In the genomic region with DNA sequence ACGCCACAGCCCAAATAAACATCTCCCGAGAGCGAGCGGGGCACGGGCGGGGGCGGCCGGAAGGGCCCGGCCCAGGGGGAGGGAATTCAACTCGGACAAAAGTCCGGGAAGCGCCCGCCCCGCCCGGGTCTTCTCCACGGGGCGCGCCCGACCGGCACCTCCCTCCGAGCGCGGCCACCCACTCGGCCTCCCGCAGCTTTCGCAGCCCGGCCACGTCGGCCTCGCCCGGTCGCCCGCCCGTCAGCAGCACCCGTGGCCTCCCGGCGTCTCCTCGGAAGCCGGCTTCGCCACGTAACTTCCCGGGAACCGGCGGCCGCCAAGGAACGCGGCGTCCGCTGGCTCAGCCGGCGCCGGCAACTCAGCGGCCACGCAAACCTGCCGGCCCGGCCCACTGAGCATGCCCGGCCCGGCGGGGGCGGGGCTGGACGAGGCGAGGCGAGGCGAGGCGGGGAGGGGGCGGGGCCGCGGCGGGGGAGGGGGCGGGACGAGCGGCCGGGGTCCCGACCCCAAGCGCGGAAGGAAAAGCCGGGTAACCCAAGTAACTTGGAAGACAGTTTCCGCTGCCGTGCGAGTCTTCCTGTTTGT, we compare ENCODE assay signal across 1 cellular context.
TF ChIP-seq lines count a peak whose summit lies in the region.

A gene (minus strand): TSS at position 369 of the 585 bp plus-strand sequence. CDS start 440 bp downstream, outside the sequence.

TF ChIP-seq in HepG2, 621 proteins besides CTCF, POLR2A, EP300 and RAD21 (continued from another document and continues in another):
- TF ChIP-seq, protein P1, sequence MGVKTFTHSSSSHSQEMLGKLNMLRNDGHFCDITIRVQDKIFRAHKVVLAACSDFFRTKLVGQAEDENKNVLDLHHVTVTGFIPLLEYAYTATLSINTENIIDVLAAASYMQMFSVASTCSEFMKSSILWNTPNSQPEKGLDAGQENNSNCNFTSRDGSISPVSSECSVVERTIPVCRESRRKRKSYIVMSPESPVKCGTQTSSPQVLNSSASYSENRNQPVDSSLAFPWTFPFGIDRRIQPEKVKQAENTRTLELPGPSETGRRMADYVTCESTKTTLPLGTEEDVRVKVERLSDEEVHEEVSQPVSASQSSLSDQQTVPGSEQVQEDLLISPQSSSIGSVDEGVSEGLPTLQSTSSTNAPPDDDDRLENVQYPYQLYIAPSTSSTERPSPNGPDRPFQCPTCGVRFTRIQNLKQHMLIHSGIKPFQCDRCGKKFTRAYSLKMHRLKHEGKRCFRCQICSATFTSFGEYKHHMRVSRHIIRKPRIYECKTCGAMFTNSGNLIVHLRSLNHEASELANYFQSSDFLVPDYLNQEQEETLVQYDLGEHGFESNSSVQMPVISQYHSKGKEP (CRISPR knock-in tag; IDR thresholded peaks at IDR 0.05) = no peak
- TF ChIP-seq RNF2 (conservative IDR thresholded peaks at IDR 0.05; ENCODE audit: low read depth) (no peak), ZNF24 (IDR thresholded peaks at IDR 0.05) (no peak), SRSF9 (IDR thresholded peaks at IDR 0.05; ENCODE audit: borderline replicate concordance, insufficient read depth, low read depth, low read length, poor library complexity, severe bottlenecking) (no peak), ZNF614 (CRISPR knock-in tag; IDR thresholded peaks at IDR 0.05; ENCODE audit: borderline replicate concordance) (no peak), MED13 (CRISPR knock-in tag; IDR thresholded peaks at IDR 0.05) (no peak), ZNF660 (CRISPR knock-in tag; IDR thresholded peaks at IDR 0.05; ENCODE audit: borderline replicate concordance, low read depth) (no peak), ZKSCAN8 (CRISPR knock-in tag; IDR thresholded peaks at IDR 0.05; ENCODE audit: borderline replicate concordance) (no peak), NRL (CRISPR knock-in tag; IDR thresholded peaks at IDR 0.05; ENCODE audit: borderline replicate concordance) (no peak), TGIF2 (CRISPR knock-in tag; IDR thresholded peaks at IDR 0.05) (no peak), FOXA3 (CRISPR knock-in tag; IDR thresholded peaks at IDR 0.05) (no peak), ZNF138 (CRISPR knock-in tag; IDR thresholded peaks at IDR 0.05; ENCODE audit: low read depth) (no peak), HCFC1 (IDR thresholded peaks at IDR 0.05; ENCODE audit: low read depth, low read length) (no peak), ZNF558 (CRISPR knock-in tag; IDR thresholded peaks at IDR 0.05; ENCODE audit: borderline replicate concordance) (peak; percentile 29; the same call in 1 of the 2 replicates), HOXD1 (CRISPR knock-in tag; IDR thresholded peaks at IDR 0.05) (no peak), ZNF7 (CRISPR knock-in tag; IDR thresholded peaks at IDR 0.05) (no peak), YEATS4 (CRISPR knock-in tag; IDR thresholded peaks at IDR 0.05; ENCODE audit: borderline replicate concordance) (peak; percentile 86), NBN (conservative IDR thresholded peaks at IDR 0.05) (no peak), ZNF776 (CRISPR knock-in tag; IDR thresholded peaks at IDR 0.05) (no peak), IRF2 (CRISPR knock-in tag; IDR thresholded peaks at IDR 0.05) (no peak), RFX1 (IDR thresholded peaks at IDR 0.05) (no peak), ZMAT3 (CRISPR knock-in tag; conservative IDR thresholded peaks at IDR 0.05) (0 out of 2 replicates have a peak, but pooled peaks have one; percentile 31), EZH2 (conservative IDR thresholded peaks at IDR 0.05; ENCODE audit: low read depth, low read length) (no peak), GZF1 (CRISPR knock-in tag; IDR thresholded peaks at IDR 0.05) (no peak), ZNF781 (CRISPR knock-in tag; IDR thresholded peaks at IDR 0.05; ENCODE audit: borderline replicate concordance, not compliant biosample characterization) (no peak), TRIM24 (CRISPR knock-in tag; IDR thresholded peaks at IDR 0.05) (no peak), HNF4A (CRISPR knock-in tag; IDR thresholded peaks at IDR 0.05) (no peak), ZNF3 (CRISPR knock-in tag; IDR thresholded peaks at IDR 0.05) (no peak), SPEN (CRISPR knock-in tag; IDR thresholded peaks at IDR 0.05; ENCODE audit: low read depth) (peak; percentile 45; the same call in 1 of the 2 replicates), U2AF2 (IDR thresholded peaks at IDR 0.05; ENCODE audit: low read depth, low read length) (no peak), ERF (CRISPR knock-in tag; IDR thresholded peaks at IDR 0.05) (no peak), DMAP1 (CRISPR knock-in tag; IDR thresholded peaks at IDR 0.05) (no peak; the same call in 1 of the 2 replicates), ZMYM2 (CRISPR knock-in tag; IDR thresholded peaks at IDR 0.05) (no peak), BORCS8-MEF2B (CRISPR knock-in tag; IDR thresholded peaks at IDR 0.05) (no peak), AHR (CRISPR knock-in tag; IDR thresholded peaks at IDR 0.05) (no peak), RELA (CRISPR knock-in tag; IDR thresholded peaks at IDR 0.05) (no peak), ZNF263 (CRISPR knock-in tag; IDR thresholded peaks at IDR 0.05) (no peak), ZNF850 (CRISPR knock-in tag; conservative IDR thresholded peaks at IDR 0.05) (no peak), ZNF768 (CRISPR knock-in tag; IDR thresholded peaks at IDR 0.05) (no peak), ELF4 (CRISPR knock-in tag; IDR thresholded peaks at IDR 0.05; ENCODE audit: borderline replicate concordance) (no peak), ZBTB8A (CRISPR knock-in tag; IDR thresholded peaks at IDR 0.05; ENCODE audit: borderline replicate concordance, low read depth) (no peak; the same call in 1 of the 2 replicates), CBX5 (CRISPR knock-in tag; IDR thresholded peaks at IDR 0.05; ENCODE audit: borderline replicate concordance) (no peak), AKAP8 (CRISPR knock-in tag; IDR thresholded peaks at IDR 0.05) (no peak), ZNF17 (CRISPR knock-in tag; IDR thresholded peaks at IDR 0.05) (no peak), SP2 (CRISPR knock-in tag; IDR thresholded peaks at IDR 0.05) (no peak), MBD4 (IDR thresholded peaks at IDR 0.05; ENCODE audit: borderline replicate concordance, low read length) (no peak)
- TF ChIP-seq, protein P2, sequence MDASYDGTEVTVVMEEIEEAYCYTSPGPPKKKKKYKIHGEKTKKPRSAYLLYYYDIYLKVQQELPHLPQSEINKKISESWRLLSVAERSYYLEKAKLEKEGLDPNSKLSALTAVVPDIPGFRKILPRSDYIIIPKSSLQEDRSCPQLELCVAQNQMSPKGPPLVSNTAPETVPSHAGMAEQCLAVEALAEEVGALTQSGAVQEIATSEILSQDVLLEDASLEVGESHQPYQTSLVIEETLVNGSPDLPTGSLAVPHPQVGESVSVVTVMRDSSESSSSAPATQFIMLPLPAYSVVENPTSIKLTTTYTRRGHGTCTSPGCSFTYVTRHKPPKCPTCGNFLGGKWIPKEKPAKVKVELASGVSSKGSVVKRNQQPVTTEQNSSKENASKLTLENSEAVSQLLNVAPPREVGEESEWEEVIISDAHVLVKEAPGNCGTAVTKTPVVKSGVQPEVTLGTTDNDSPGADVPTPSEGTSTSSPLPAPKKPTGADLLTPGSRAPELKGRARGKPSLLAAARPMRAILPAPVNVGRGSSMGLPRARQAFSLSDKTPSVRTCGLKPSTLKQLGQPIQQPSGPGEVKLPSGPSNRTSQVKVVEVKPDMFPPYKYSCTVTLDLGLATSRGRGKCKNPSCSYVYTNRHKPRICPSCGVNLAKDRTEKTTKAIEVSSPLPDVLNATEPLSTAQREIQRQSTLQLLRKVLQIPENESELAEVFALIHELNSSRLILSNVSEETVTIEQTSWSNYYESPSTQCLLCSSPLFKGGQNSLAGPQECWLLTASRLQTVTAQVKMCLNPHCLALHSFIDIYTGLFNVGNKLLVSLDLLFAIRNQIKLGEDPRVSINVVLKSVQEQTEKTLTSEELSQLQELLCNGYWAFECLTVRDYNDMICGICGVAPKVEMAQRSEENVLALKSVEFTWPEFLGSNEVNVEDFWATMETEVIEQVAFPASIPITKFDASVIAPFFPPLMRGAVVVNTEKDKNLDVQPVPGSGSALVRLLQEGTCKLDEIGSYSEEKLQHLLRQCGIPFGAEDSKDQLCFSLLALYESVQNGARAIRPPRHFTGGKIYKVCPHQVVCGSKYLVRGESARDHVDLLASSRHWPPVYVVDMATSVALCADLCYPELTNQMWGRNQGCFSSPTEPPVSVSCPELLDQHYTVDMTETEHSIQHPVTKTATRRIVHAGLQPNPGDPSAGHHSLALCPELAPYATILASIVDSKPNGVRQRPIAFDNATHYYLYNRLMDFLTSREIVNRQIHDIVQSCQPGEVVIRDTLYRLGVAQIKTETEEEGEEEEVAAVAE (CRISPR knock-in tag; IDR thresholded peaks at IDR 0.05; ENCODE audit: borderline replicate concordance) = no peak
- TF ChIP-seq, protein P3, sequence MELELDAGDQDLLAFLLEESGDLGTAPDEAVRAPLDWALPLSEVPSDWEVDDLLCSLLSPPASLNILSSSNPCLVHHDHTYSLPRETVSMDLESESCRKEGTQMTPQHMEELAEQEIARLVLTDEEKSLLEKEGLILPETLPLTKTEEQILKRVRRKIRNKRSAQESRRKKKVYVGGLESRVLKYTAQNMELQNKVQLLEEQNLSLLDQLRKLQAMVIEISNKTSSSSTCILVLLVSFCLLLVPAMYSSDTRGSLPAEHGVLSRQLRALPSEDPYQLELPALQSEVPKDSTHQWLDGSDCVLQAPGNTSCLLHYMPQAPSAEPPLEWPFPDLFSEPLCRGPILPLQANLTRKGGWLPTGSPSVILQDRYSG (CRISPR knock-in tag; IDR thresholded peaks at IDR 0.05) = no peak
- TF ChIP-seq, protein P4, sequence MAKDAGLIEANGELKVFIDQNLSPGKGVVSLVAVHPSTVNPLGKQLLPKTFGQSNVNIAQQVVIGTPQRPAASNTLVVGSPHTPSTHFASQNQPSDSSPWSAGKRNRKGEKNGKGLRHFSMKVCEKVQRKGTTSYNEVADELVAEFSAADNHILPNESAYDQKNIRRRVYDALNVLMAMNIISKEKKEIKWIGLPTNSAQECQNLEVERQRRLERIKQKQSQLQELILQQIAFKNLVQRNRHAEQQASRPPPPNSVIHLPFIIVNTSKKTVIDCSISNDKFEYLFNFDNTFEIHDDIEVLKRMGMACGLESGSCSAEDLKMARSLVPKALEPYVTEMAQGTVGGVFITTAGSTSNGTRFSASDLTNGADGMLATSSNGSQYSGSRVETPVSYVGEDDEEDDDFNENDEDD (CRISPR knock-in tag; IDR thresholded peaks at IDR 0.05; ENCODE audit: borderline replicate concordance) = no peak
- TF ChIP-seq, protein P5, sequence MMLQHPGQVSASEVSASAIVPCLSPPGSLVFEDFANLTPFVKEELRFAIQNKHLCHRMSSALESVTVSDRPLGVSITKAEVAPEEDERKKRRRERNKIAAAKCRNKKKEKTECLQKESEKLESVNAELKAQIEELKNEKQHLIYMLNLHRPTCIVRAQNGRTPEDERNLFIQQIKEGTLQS (CRISPR knock-in tag; IDR thresholded peaks at IDR 0.05) = no peak
- TF ChIP-seq, protein P6, sequence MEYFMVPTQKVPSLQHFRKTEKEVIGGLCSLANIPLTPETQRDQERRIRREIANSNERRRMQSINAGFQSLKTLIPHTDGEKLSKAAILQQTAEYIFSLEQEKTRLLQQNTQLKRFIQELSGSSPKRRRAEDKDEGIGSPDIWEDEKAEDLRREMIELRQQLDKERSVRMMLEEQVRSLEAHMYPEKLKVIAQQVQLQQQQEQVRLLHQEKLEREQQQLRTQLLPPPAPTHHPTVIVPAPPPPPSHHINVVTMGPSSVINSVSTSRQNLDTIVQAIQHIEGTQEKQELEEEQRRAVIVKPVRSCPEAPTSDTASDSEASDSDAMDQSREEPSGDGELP (IDR thresholded peaks at IDR 0.05; ENCODE audit: borderline replicate concordance, low read depth) = no peak
- TF ChIP-seq, protein P7, sequence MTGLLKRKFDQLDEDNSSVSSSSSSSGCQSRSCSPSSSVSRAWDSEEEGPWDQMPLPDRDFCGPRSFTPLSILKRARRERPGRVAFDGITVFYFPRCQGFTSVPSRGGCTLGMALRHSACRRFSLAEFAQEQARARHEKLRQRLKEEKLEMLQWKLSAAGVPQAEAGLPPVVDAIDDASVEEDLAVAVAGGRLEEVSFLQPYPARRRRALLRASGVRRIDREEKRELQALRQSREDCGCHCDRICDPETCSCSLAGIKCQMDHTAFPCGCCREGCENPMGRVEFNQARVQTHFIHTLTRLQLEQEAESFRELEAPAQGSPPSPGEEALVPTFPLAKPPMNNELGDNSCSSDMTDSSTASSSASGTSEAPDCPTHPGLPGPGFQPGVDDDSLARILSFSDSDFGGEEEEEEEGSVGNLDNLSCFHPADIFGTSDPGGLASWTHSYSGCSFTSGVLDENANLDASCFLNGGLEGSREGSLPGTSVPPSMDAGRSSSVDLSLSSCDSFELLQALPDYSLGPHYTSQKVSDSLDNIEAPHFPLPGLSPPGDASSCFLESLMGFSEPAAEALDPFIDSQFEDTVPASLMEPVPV (CRISPR knock-in tag; IDR thresholded peaks at IDR 0.05) = no peak
- TF ChIP-seq, protein P8, sequence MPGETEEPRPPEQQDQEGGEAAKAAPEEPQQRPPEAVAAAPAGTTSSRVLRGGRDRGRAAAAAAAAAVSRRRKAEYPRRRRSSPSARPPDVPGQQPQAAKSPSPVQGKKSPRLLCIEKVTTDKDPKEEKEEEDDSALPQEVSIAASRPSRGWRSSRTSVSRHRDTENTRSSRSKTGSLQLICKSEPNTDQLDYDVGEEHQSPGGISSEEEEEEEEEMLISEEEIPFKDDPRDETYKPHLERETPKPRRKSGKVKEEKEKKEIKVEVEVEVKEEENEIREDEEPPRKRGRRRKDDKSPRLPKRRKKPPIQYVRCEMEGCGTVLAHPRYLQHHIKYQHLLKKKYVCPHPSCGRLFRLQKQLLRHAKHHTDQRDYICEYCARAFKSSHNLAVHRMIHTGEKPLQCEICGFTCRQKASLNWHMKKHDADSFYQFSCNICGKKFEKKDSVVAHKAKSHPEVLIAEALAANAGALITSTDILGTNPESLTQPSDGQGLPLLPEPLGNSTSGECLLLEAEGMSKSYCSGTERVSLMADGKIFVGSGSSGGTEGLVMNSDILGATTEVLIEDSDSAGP (CRISPR knock-in tag; IDR thresholded peaks at IDR 0.05; ENCODE audit: borderline replicate concordance) = no peak; the same call in 1 of the 2 replicates
- TF ChIP-seq, protein P9, sequence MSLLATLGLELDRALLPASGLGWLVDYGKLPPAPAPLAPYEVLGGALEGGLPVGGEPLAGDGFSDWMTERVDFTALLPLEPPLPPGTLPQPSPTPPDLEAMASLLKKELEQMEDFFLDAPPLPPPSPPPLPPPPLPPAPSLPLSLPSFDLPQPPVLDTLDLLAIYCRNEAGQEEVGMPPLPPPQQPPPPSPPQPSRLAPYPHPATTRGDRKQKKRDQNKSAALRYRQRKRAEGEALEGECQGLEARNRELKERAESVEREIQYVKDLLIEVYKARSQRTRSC (CRISPR knock-in tag; IDR thresholded peaks at IDR 0.05; ENCODE audit: low read depth) = no peak
- TF ChIP-seq, protein P10, sequence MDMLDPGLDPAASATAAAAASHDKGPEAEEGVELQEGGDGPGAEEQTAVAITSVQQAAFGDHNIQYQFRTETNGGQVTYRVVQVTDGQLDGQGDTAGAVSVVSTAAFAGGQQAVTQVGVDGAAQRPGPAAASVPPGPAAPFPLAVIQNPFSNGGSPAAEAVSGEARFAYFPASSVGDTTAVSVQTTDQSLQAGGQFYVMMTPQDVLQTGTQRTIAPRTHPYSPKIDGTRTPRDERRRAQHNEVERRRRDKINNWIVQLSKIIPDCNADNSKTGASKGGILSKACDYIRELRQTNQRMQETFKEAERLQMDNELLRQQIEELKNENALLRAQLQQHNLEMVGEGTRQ (IDR thresholded peaks at IDR 0.05; ENCODE audit: low read depth, low read length) = no peak
- TF ChIP-seq, protein P10 (CRISPR knock-in tag; IDR thresholded peaks at IDR 0.05; ENCODE audit: borderline replicate concordance) = no peak
